ENCODE assay signal across 17 cellular contexts in the genomic region with DNA sequence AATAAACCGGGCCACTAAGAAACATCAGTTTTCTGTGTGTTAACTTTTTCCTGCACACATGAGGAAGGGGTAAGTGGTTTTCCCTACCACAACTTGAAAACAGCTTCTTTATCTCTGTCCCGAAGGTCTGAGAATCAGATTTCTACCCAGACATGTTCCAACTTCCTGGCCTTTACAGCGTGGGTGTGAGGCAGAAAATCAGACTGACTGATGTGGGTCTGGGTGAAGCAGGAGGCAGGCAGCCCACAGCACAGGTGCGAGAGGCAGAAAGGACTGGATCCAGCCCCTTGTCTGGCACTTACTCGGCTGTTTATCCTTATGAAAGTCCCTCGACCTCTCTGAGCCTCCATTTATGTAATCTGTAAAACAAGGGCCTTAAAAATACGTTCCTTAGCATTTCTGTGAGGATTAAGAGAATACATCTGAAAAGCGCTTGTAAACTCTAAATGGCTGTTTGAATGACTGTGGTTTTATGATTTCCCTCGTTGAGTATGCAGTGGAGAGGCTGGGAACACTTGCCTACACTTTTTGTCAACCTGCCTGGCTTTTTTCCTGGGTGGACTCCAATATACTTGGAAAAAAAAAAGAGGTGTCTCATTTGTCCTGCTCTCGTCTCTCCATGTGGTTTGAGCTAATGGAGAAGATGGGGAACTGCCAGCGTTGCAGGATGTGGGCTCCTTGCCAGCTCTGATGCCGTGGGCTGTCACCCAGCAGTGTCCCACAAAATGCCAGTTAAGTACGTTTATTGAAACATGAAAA. TPM values are rescaled to one million over a fixed set of nuclear protein-coding genes. Genes with fewer than 3 reads are reported as not detected.
DNase-seq lines count a peak whose midpoint lies in the region; ATAC-seq and TF ChIP-seq lines count a peak whose summit lies in the region.
"Had no signal": no experiment of that assay in that cellular context is flagged by ENCODE, and none has a peak within 500 bp of the region (broad histone marks: within the 10 kb centered on the region; RNA-seq: fewer than 3 reads in every experiment).

No MANE protein-coding gene starts in this region.

- H3K36me3 Mint-ChIP-seq in H9 (ENCODE audit: insufficient read depth in 1 of 3, low read depth in 3 of 3) = no peaks in the 10 kb centered on the region
- no peaks in the 10 kb centered on the region for H3K36me3 Mint-ChIP-seq in activated naive CD8-positive, alpha-beta T cell treated with anti-CD3 and anti-CD28 coated beads, Interleukin-2, amount 50 U/mL, for 24 hours (ENCODE audit: low read depth)
- H3K36me3 Mint-ChIP-seq: memory B cell had no signal

- H3K9ac ChIP-seq in H9 (ENCODE audit: extremely low read depth, insufficient read length, low read length) (no peak overlapping the region), GM23248 (no peak overlapping the region)

- H2AFZ ChIP-seq in H9 (ENCODE audit: low read length) (no peak overlapping the region), GM23248 (no peak overlapping the region)

- H3K36me3 ChIP-seq in lower lobe of right lung (no peaks in the 10 kb centered on the region), tibial nerve (no peaks in the 10 kb centered on the region), GM23248 (ENCODE audit: low read depth) (no peaks in the 10 kb centered on the region)
- H3K36me3 ChIP-seq: right lobe of liver, WERI-Rb-1 had no signal

- H3K9me3 ChIP-seq in H9 (ENCODE audit: control insufficient read depth, low read depth, low read length) = no peaks in the 10 kb centered on the region
- H3K9me3 ChIP-seq in lower lobe of right lung = no peaks in the 10 kb centered on the region
- H3K9me3 ChIP-seq in tibial nerve = no peaks in the 10 kb centered on the region
- H3K9me3 ChIP-seq in GM23248 (ENCODE audit: low read depth) = no peaks in the 10 kb centered on the region
- H3K9me3 ChIP-seq: right lobe of liver had no signal

- no peak overlapping the region for H2BK120ac ChIP-seq in H9 (ENCODE audit: low read depth, low read length, poor library complexity, severe bottlenecking)

- no peak overlapping the region for H4K8ac ChIP-seq in H9 (replicated peaks; ENCODE audit: insufficient read length, low read depth, low read length)

- H3K4me3 ChIP-seq in lower lobe of right lung (no peak overlapping the region), tibial nerve (no peak overlapping the region), GM23248 (no peak overlapping the region)
- H3K4me3 ChIP-seq: right lobe of liver had no signal

- no peak overlapping the region for H3K4me2 ChIP-seq in H9 (ENCODE audit: insufficient read depth, insufficient read length, low read length)
- no peak overlapping the region for H3K4me2 ChIP-seq in GM23248 (ENCODE audit: unreplicated experiment)

- in situ Hi-C loops in GM23248 (cut with MboI) = no loop called here

- no peak overlapping the region for H4K91ac ChIP-seq in H9 (ENCODE audit: insufficient read length, low read depth, low read length)

- intact Hi-C loops in lower lobe of right lung (cut with DNase I) = no loop called here

- H2BK5ac ChIP-seq in H9 (ENCODE audit: insufficient read length, low read length) = no peak overlapping the region

- H3K4me1 ChIP-seq in H9 (ENCODE audit: insufficient read depth, low read length) = no peaks in the 10 kb centered on the region
- peaks cover 4% of the 10 kb centered on the region for H3K4me1 ChIP-seq in lower lobe of right lung
- peaks cover 0 to 6% (median 0%) of the 10 kb centered on the region in 4 donors for H3K4me1 ChIP-seq in tibial nerve
- no peaks in the 10 kb centered on the region for H3K4me1 ChIP-seq in GM23248 (ENCODE audit: insufficient read depth)
- H3K4me1 ChIP-seq: foreskin keratinocyte, right lobe of liver had no signal

- no peaks in the 10 kb centered on the region for H3F3A ChIP-seq in GM23248 (ENCODE audit: insufficient read depth)

- H2BK20ac ChIP-seq in H9 (ENCODE audit: low read depth, low read length, poor library complexity, severe bottlenecking) = no peak overlapping the region

- H3K27me3 ChIP-seq in H9 (ENCODE audit: insufficient read depth, low read length) = no peaks in the 10 kb centered on the region
- H3K27me3 ChIP-seq in lower lobe of right lung (ENCODE audit: low read depth) = no peaks in the 10 kb centered on the region
- no peaks in the 10 kb centered on the region for H3K27me3 ChIP-seq in tibial nerve
- H3K27me3 ChIP-seq in GM23248 (replicated peaks; ENCODE audit: insufficient read depth) = no peaks in the 10 kb centered on the region
- H3K27me3 ChIP-seq: foreskin keratinocyte, right lobe of liver had no signal

- H3K4me1 Mint-ChIP-seq in H9 = peaks cover 52 to 59% of the 10 kb centered on the region in 2 experiments
- H3K4me1 Mint-ChIP-seq in activated naive CD8-positive, alpha-beta T cell treated with anti-CD3 and anti-CD28 coated beads, Interleukin-2, amount 50 U/mL, for 24 hours = peaks cover 9% of the 10 kb centered on the region
- H3K4me1 Mint-ChIP-seq: memory B cell had no signal

- no peak overlapping the region for H3K27ac Mint-ChIP-seq in H9
- no peak overlapping the region for H3K27ac Mint-ChIP-seq in activated naive CD8-positive, alpha-beta T cell treated with anti-CD3 and anti-CD28 coated beads, Interleukin-2, amount 50 U/mL, for 24 hours
- H3K27ac Mint-ChIP-seq: memory B cell had no signal

- no peak overlapping the region for H2BK12ac ChIP-seq in H9 (ENCODE audit: insufficient read length, low read depth, low read length)

- H3K4ac ChIP-seq in H9 (ENCODE audit: low read depth, low read length) = no peak overlapping the region

- TF ChIP-seq CTCF in H9 (conservative IDR thresholded peaks at IDR 0.05) (no peak), lower lobe of right lung (IDR thresholded peaks at IDR 0.05) (no peak), tibial nerve (IDR thresholded peaks at IDR 0.05) (no peak)

- no peak overlapping the region for H3K23ac ChIP-seq in H9 (ENCODE audit: insufficient read length, low read depth, low read length)

- no CpG with 5 or more reads among the region's 13 CpGs for WGBS in H9 (ENCODE audit: extremely low coverage, insufficient read length, low lambda C conversion rate)
- 36 to 39% methylated on average over 13 of the region's 13 CpGs for WGBS in tibial nerve, 2 donors
- 5 to 9% methylated on average over 13 of the region's 13 CpGs for WGBS in GM23248 (ENCODE audit: low coverage in 1 of 2, low lambda C conversion rate in 2 of 2, missing lambda C conversion rate in 2 of 2), 2 experiments

- H3K56ac ChIP-seq in H9 (ENCODE audit: insufficient read length, low read depth, low read length) = no peak overlapping the region

- peaks cover 4% of the 10 kb centered on the region; the same call in 1 of the 2 replicates for H3K27me3 Mint-ChIP-seq in H9 (ENCODE audit: low read depth)
- H3K27me3 Mint-ChIP-seq in activated naive CD8-positive, alpha-beta T cell treated with anti-CD3 and anti-CD28 coated beads, Interleukin-2, amount 50 U/mL, for 24 hours = peaks cover 3% of the 10 kb centered on the region

- H3T11ph ChIP-seq in H9 (ENCODE audit: low read length) = no peak overlapping the region

- peak overlapping the region; percentile 19; the same call in 1 of the 2 replicates for H3K14ac ChIP-seq in H9 (ENCODE audit: insufficient read depth, low read length)

- H3K4me3 Mint-ChIP-seq in H9 = no peak overlapping the region
- no peak overlapping the region for H3K4me3 Mint-ChIP-seq in activated naive CD8-positive, alpha-beta T cell treated with anti-CD3 and anti-CD28 coated beads, Interleukin-2, amount 50 U/mL, for 24 hours
- H3K4me3 Mint-ChIP-seq: memory B cell had no signal

- H3K79me2 ChIP-seq in H9 (ENCODE audit: insufficient read depth, low read length) (no peaks in the 10 kb centered on the region), GM23248 (ENCODE audit: insufficient read depth) (no peaks in the 10 kb centered on the region)

- H2BK15ac ChIP-seq in H9 (ENCODE audit: low read depth, low read length) = no peak overlapping the region

- no peak overlapping the region for H3K18ac ChIP-seq in H9 (ENCODE audit: insufficient read length, low read depth, low read length)

- H2AK5ac ChIP-seq in H9 (ENCODE audit: insufficient read length, low read length) = no peak overlapping the region

- H4K20me1 ChIP-seq in H9 (ENCODE audit: control insufficient read depth, insufficient read depth, insufficient read length) (no peaks in the 10 kb centered on the region), GM23248 (ENCODE audit: insufficient read depth) (no peaks in the 10 kb centered on the region)

- no peak for TF ChIP-seq POLR2A in tibial nerve (IDR thresholded peaks at IDR 0.05)

- H3K9me3 Mint-ChIP-seq in H9 = no peaks in the 10 kb centered on the region
- no peaks in the 10 kb centered on the region for H3K9me3 Mint-ChIP-seq in activated naive CD8-positive, alpha-beta T cell treated with anti-CD3 and anti-CD28 coated beads, Interleukin-2, amount 50 U/mL, for 24 hours
- H3K9me3 Mint-ChIP-seq: memory B cell had no signal

- H3K27ac ChIP-seq in H9 (ENCODE audit: insufficient read length, low read depth, low read length) = no peak overlapping the region
- no peak overlapping the region for H3K27ac ChIP-seq in lower lobe of right lung
- H3K27ac ChIP-seq in tibial nerve = no peak overlapping the region
- no peak overlapping the region for H3K27ac ChIP-seq in GM23248
- H3K27ac ChIP-seq: foreskin keratinocyte, right lobe of liver, WERI-Rb-1 had no signal

- H3K9me2 ChIP-seq in GM23248 (ENCODE audit: insufficient read depth) = no peaks in the 10 kb centered on the region

- no peak for TF ChIP-seq EP300 in tibial nerve (IDR thresholded peaks at IDR 0.05)

- ATAC-seq in activated naive CD8-positive, alpha-beta T cell treated with anti-CD3 and anti-CD28 coated beads, Interleukin-2, amount 50 U/mL, for 24 hours = peak; percentile 40
- peak; percentile 37 to 54 for ATAC-seq in lower lobe of right lung
- ATAC-seq: foreskin keratinocyte, PC-3, right lobe of liver had no signal

- no peak overlapping the region for H4K5ac ChIP-seq in H9 (ENCODE audit: insufficient read length, low read depth, low read length)

- H3K79me1 ChIP-seq in H9 (ENCODE audit: insufficient read depth, low read depth, low read length, poor library complexity, severe bottlenecking) = no peaks in the 10 kb centered on the region

- H3K23me2 ChIP-seq in H9 (ENCODE audit: insufficient read length, low read depth, low read length, poor library complexity, severe bottlenecking) = no peaks in the 10 kb centered on the region

- DNase-seq in Ammon's horn (ENCODE audit: low spot score) (peak; percentile 60), H9 (no peak), lower lobe of right lung (no peak), tibial nerve (ENCODE audit: low spot score in 2 of 2) (no peak), GM23248 (no peak), NCI-H524 (lab: John Stamatoyannopoulos, UW) (no peak), HUDEP-2 (lab: John Stamatoyannopoulos, UW; ENCODE audit: unreplicated experiment in 76 of 76) (no peak)
- DNase-seq in activated naive CD8-positive, alpha-beta T cell treated with anti-CD3 and anti-CD28 coated beads, Interleukin-2, amount 50 U/mL, for 24 hours = no peak
- DNase-seq: DMS153; foreskin keratinocyte; HCEC 1CT; PC-3; right lobe of liver; stimulated activated CD4-positive, alpha-beta T cell treated with anti-CD3 and anti-CD28 coated beads, Interleukin-4, amount 100 ng/mL, for 1 hour; WERI-Rb-1 had no signal

RNA-seq across cellular contexts. Expression of gene AGBL1, which starts 3.1 kb away (rescaled TPM):
- not detected in 2 replicates for total RNA-seq in H9 (2021)
- 12.0 TPM for total RNA-seq in lower lobe of right lung
- 1 to 10 TPM in 1 of 4 donors, under 1 TPM in 2, not detected in 1; under 0.01 to 1.2 (median 0.21) TPM for total RNA-seq in tibial nerve
- not detected in 2 replicates for total RNA-seq in GM23248 (2014; rRNA removed; shearing (Covaris generic))
- not detected in 2 replicates for polyA plus RNA-seq in GM23248 (2016; fragmentation: Nextera tagmentation; extraction: Ambion mirVana)
- total RNA-seq: foreskin keratinocyte, PC-3, right lobe of liver, ureter had no signal
- polyA plus RNA-seq: foreskin keratinocyte had no signal
